ENCODE assay signal across 18 cellular contexts in genomic region chr1:221816899-221817298, GRCh38.
A peak's percentile ranks its signal among the peaks of the same experiment; 100 is the strongest.
DNase-seq lines count a peak whose midpoint lies in the region; ATAC-seq and TF ChIP-seq lines count a peak whose summit lies in the region.
"Had no signal": no experiment of that assay in that cellular context is flagged by ENCODE, and none has a peak within 500 bp of the region (broad histone marks: within the 10 kb centered on the region; RNA-seq: fewer than 3 reads in every experiment).

No MANE protein-coding gene starts in this region.

- H3K9me3 ChIP-seq in adipocyte (ENCODE audit: control insufficient read depth, low read length) (no peaks in the 10 kb centered on the region), tibial artery (no peaks in the 10 kb centered on the region)
- no peaks in the 10 kb centered on the region for H3K9me3 ChIP-seq in CD8-positive, alpha-beta memory T cell (ENCODE audit: low read length)
- H3K9me3 ChIP-seq: BLaER1, esophagus squamous epithelium had no signal

- H3K27ac ChIP-seq in ACC112 (ENCODE audit: low read depth, low read length) = peak overlapping the region; percentile 53
- H3K27ac ChIP-seq in CD8-positive, alpha-beta memory T cell (ENCODE audit: low read depth, low read length) = no peak overlapping the region
- no peak overlapping the region for H3K27ac ChIP-seq in tibial artery
- H3K27ac ChIP-seq: BLaER1, esophagus squamous epithelium, HL-60, left lung had no signal

- no peak overlapping the region for H3K4me3 Mint-ChIP-seq in CD8-positive, alpha-beta memory T cell
- no peak overlapping the region for H3K4me3 Mint-ChIP-seq in endothelial cell (ENCODE audit: unreplicated experiment)
- H3K4me3 Mint-ChIP-seq: central memory CD8-positive, alpha-beta T cell; nephron progenitor cell had no signal

- TF ChIP-seq CTCF in endothelial cell (IDR thresholded peaks at IDR 0.05; ENCODE audit: unreplicated experiment) (no peak), tibial artery (IDR thresholded peaks at IDR 0.05) (no peak)

- no peak overlapping the region for H3K27ac Mint-ChIP-seq in CD8-positive, alpha-beta memory T cell
- H3K27ac Mint-ChIP-seq in endothelial cell (ENCODE audit: unreplicated experiment) = no peak overlapping the region
- H3K27ac Mint-ChIP-seq: nephron progenitor cell had no signal

- H3K27me3 ChIP-seq in ACC112 (ENCODE audit: insufficient read depth, low read length) (no peaks in the 10 kb centered on the region), adipocyte (replicated peaks; ENCODE audit: control insufficient read depth, insufficient read depth, low read length) (no peaks in the 10 kb centered on the region), tibial artery (no peaks in the 10 kb centered on the region)
- H3K27me3 ChIP-seq in CD8-positive, alpha-beta memory T cell (ENCODE audit: insufficient read depth, low read length, poor library complexity, severe bottlenecking) = no peaks in the 10 kb centered on the region
- H3K27me3 ChIP-seq: BLaER1, esophagus squamous epithelium, left lung had no signal

- intact Hi-C loops in tibial artery (cut with DNase I; ENCODE audit: low total_unique reads) = no loop called here

- H3K36me3 Mint-ChIP-seq in CD8-positive, alpha-beta memory T cell = peaks cover 0 to 1% (median 0%) of the 10 kb centered on the region in 3 donors
- no peaks in the 10 kb centered on the region for H3K36me3 Mint-ChIP-seq in endothelial cell (ENCODE audit: low read depth, unreplicated experiment)

- ATAC-seq in GM21360 (IDR thresholded peaks at IDR 0.05; ENCODE audit: unreplicated experiment) = no peak
- ATAC-seq: left lung had no signal

- CTCF ChIA-PET in CD8-positive, alpha-beta memory T cell (lab: Charles Lee) = no interaction called here

- H3K36me3 ChIP-seq in ACC112 (ENCODE audit: insufficient read depth, low read length) = no peaks in the 10 kb centered on the region
- no peaks in the 10 kb centered on the region for H3K36me3 ChIP-seq in adipocyte (ENCODE audit: control insufficient read depth, insufficient read depth, low read length, severe bottlenecking)
- no peaks in the 10 kb centered on the region for H3K36me3 ChIP-seq in CD8-positive, alpha-beta memory T cell (ENCODE audit: insufficient read depth, low read length)
- H3K36me3 ChIP-seq in tibial artery = no peaks in the 10 kb centered on the region
- H3K36me3 ChIP-seq: BLaER1, esophagus squamous epithelium, left lung had no signal

- no peaks in the 10 kb centered on the region for H3K79me2 ChIP-seq in ACC112 (ENCODE audit: control insufficient read depth, insufficient read depth, low read length, unreplicated experiment)

- H3K4me1 ChIP-seq in ACC112 (ENCODE audit: control insufficient read depth, insufficient read depth, low read length, unreplicated experiment) (peaks cover 13% of the 10 kb centered on the region), adipocyte (ENCODE audit: control insufficient read depth, insufficient read depth, low read length) (peaks cover 6% of the 10 kb centered on the region), tibial artery (no peaks in the 10 kb centered on the region)
- H3K4me1 ChIP-seq in CD8-positive, alpha-beta memory T cell (ENCODE audit: insufficient read depth, low read length) = no peaks in the 10 kb centered on the region
- H3K4me1 ChIP-seq: BLaER1, esophagus squamous epithelium, left lung had no signal

- no peak overlapping the region for H3K9ac ChIP-seq in adipocyte (ENCODE audit: low read length)
- H3K9ac ChIP-seq: BLaER1 had no signal

- no peaks in the 10 kb centered on the region for H3K9me3 Mint-ChIP-seq in CD8-positive, alpha-beta memory T cell
- H3K9me3 Mint-ChIP-seq in endothelial cell (ENCODE audit: unreplicated experiment) = no peaks in the 10 kb centered on the region
- H3K9me3 Mint-ChIP-seq: central memory CD8-positive, alpha-beta T cell; nephron progenitor cell had no signal

- DNase-seq in HCEC 1CT (peak; percentile 95), adipocyte (ENCODE audit: low read depth) (peak; percentile 67), foreskin melanocyte (peak; percentile 74), endothelial cell (ENCODE audit: low spot score) (no peak), tibial artery (no peak)
- no peak for DNase-seq in CD8-positive, alpha-beta memory T cell
- DNase-seq: esophagus squamous epithelium, GF-D8, left lung, NCI-H1092, NCI-H526 treated with DMSO at 0.1 percent for 48 hours, nephron progenitor cell, SIG-M5 had no signal

- peaks cover 0 to 2% of the 10 kb centered on the region in 2 donors for H3K27me3 Mint-ChIP-seq in CD8-positive, alpha-beta memory T cell
- peaks cover 2% of the 10 kb centered on the region for H3K27me3 Mint-ChIP-seq in endothelial cell (ENCODE audit: unreplicated experiment)
- H3K27me3 Mint-ChIP-seq: central memory CD8-positive, alpha-beta T cell had no signal

- peaks cover 0 to 2% (median 0%) of the 10 kb centered on the region in 3 donors for H3K4me1 Mint-ChIP-seq in CD8-positive, alpha-beta memory T cell
- H3K4me1 Mint-ChIP-seq in endothelial cell (ENCODE audit: unreplicated experiment) = peaks cover 6% of the 10 kb centered on the region
- H3K4me1 Mint-ChIP-seq: central memory CD8-positive, alpha-beta T cell; nephron progenitor cell had no signal

- peak overlapping the region; percentile 20 for H2AFZ ChIP-seq in ACC112 (ENCODE audit: low read length, unreplicated experiment)

- H3K4me3 ChIP-seq in ACC112 (ENCODE audit: low read depth, low read length) (no peak overlapping the region), adipocyte (ENCODE audit: low read length) (no peak overlapping the region), tibial artery (no peak overlapping the region)
- H3K4me3 ChIP-seq in CD8-positive, alpha-beta memory T cell (ENCODE audit: low read length) = no peak overlapping the region
- H3K4me3 ChIP-seq: BLaER1, esophagus squamous epithelium, left lung had no signal

- POLR2A ChIA-PET in CD8-positive, alpha-beta memory T cell (lab: Charles Lee) = no interaction called here

Comparison
In these comparisons a context has a peak if more than half of its experiments do, and no peak if none do; other contexts are left out.
1. DNase-seq: peak in HCEC 1CT (single experiment), adipocyte (single experiment) and foreskin melanocyte (single experiment); none in CD8-positive, alpha-beta memory T cell (0 of 5), endothelial cell (single experiment) and tibial artery (0 of 2).